Comparison of ENCODE assay signal across 23 cellular contexts in genomic region chr20:51514252-51514651, GRCh38. TPM values are rescaled to one million over a fixed set of nuclear protein-coding genes. Genes with fewer than 3 reads are reported as not detected.
A peak's percentile ranks its signal among the peaks of the same experiment; 100 is the strongest.
DNase-seq lines count a peak whose midpoint lies in the region; ATAC-seq and TF ChIP-seq lines count a peak whose summit lies in the region.
"Had no signal": no experiment of that assay in that cellular context is flagged by ENCODE, and none has a peak within 500 bp of the region (broad histone marks: within the 10 kb centered on the region; RNA-seq: fewer than 3 reads in every experiment).

No MANE protein-coding gene starts in this region.

- CTCF ChIA-PET in activated naive CD4-positive, alpha-beta T cell treated with anti-CD3 and anti-CD28 coated beads for 36 hours (lab: Charles Lee), result interaction anchor here (0.6 to 2.1 kb wide), 8 partner anchors 11 to 103 kb away, joined by 3 to 7 read pairs (median 4); partner anchors contain the start of gene NFATC2
- CTCF ChIA-PET in OCI-LY7 (lab: Charles Lee; ENCODE audit: unreplicated experiment), result interaction anchor here (0.6 kb wide), 1 partner anchor 13 kb away, joined by 3 read pairs; no protein-coding TSS in a partner anchor

- POLR2A ChIA-PET in OCI-LY7 (lab: Charles Lee), result interaction anchor here (1.0 kb wide), 1 partner anchor 12 kb away, joined by 4 read pairs; no protein-coding TSS in a partner anchor

- H3K9me2 ChIP-seq in OCI-LY7 (ENCODE audit: insufficient read depth, low read length), result no peaks in the 10 kb centered on the region

- BruUV-seq in OCI-LY7 (replicated peaks; lab: Mats Ljungman, UMichigan), result no TSS peak

- H3K79me2 ChIP-seq in OCI-LY7 (ENCODE audit: insufficient read depth, low read depth, low read length), result peaks cover 14% of the 10 kb centered on the region; the same call in 1 of the 2 replicates

- H3K27ac ChIP-seq in OCI-LY7 (ENCODE audit: low read depth, low read length, poor library complexity, severe bottlenecking), result no peak overlapping the region
- H3K27ac ChIP-seq: brain microvascular endothelial cell, ovary, transverse colon had no signal

- peaks cover 48% of the 10 kb centered on the region for H3K36me3 Mint-ChIP-seq in activated naive CD4-positive, alpha-beta T cell treated with anti-CD3 and anti-CD28 coated beads, Interleukin-2, amount 50 U/mL, for 24 hours
- H3K36me3 Mint-ChIP-seq in activated naive CD4-positive, alpha-beta T cell treated with anti-CD3 and anti-CD28 coated beads for 36 hours (ENCODE audit: low read depth), result peaks cover 71% of the 10 kb centered on the region
- H3K36me3 Mint-ChIP-seq in central memory CD8-positive, alpha-beta T cell (ENCODE audit: insufficient read depth), result peaks cover 68% of the 10 kb centered on the region

- peak; percentile 70 for ATAC-seq in central memory CD8-positive, alpha-beta T cell (replicated peaks; ENCODE audit: extremely low read depth, poor library complexity, severe bottlenecking)
- ATAC-seq in HG02759 (IDR thresholded peaks at IDR 0.05; ENCODE audit: unreplicated experiment), result no peak
- ATAC-seq in mucosa of descending colon, result no peak
- ATAC-seq: left ventricle myocardium superior had no signal

- H3K4me3 ChIP-seq in OCI-LY7 (ENCODE audit: low read depth, low read length, poor library complexity, severe bottlenecking) (no peak overlapping the region), mucosa of descending colon (no peak overlapping the region)
- H3K4me3 ChIP-seq: ovary, transverse colon had no signal

- H3K9me3 ChIP-seq in OCI-LY7 (ENCODE audit: low read length) (no peaks in the 10 kb centered on the region), mucosa of descending colon (no peaks in the 10 kb centered on the region)
- H3K9me3 ChIP-seq: ovary, transverse colon had no signal

- no peaks in the 10 kb centered on the region for H3K9me3 Mint-ChIP-seq in activated naive CD4-positive, alpha-beta T cell treated with anti-CD3 and anti-CD28 coated beads, Interleukin-2, amount 50 U/mL, for 24 hours
- H3K9me3 Mint-ChIP-seq in activated naive CD4-positive, alpha-beta T cell treated with anti-CD3 and anti-CD28 coated beads for 36 hours, result no peaks in the 10 kb centered on the region
- H3K9me3 Mint-ChIP-seq in central memory CD8-positive, alpha-beta T cell, result no peaks in the 10 kb centered on the region

- no peak overlapping the region for H2AFZ ChIP-seq in OCI-LY7 (ENCODE audit: low read length)

- no peaks in the 10 kb centered on the region for H4K20me1 ChIP-seq in OCI-LY7 (ENCODE audit: insufficient read depth, low read length)

- intact Hi-C loops in activated naive CD4-positive, alpha-beta T cell treated with anti-CD3 and anti-CD28 coated beads for 36 hours (cut with micrococcal nuclease), result loop anchor here (5.0 kb wide), 1 partner anchor 42 kb away; no protein-coding TSS in a partner anchor
- intact Hi-C loops in OCI-LY7 (cut with micrococcal nuclease; ENCODE audit: unreplicated experiment) (no loop called here), mucosa of descending colon (cut with DNase I, micrococcal nuclease) (no loop called here)

- TF ChIP-seq CTCF in OCI-LY7 (conservative IDR thresholded peaks at IDR 0.05; ENCODE audit: low read length) (no peak), mucosa of descending colon (IDR thresholded peaks at IDR 0.05) (no peak)

- peak overlapping the region; percentile 48 for H3K27ac Mint-ChIP-seq in activated naive CD4-positive, alpha-beta T cell treated with anti-CD3 and anti-CD28 coated beads, Interleukin-2, amount 50 U/mL, for 24 hours
- no peak overlapping the region for H3K27ac Mint-ChIP-seq in activated naive CD4-positive, alpha-beta T cell treated with anti-CD3 and anti-CD28 coated beads for 36 hours
- peak overlapping the region; percentile 89 for H3K27ac Mint-ChIP-seq in central memory CD8-positive, alpha-beta T cell (ENCODE audit: low read depth)

- H3K4me3 Mint-ChIP-seq in activated naive CD4-positive, alpha-beta T cell treated with anti-CD3 and anti-CD28 coated beads, Interleukin-2, amount 50 U/mL, for 24 hours, result peak overlapping the region; percentile 5
- no peak overlapping the region for H3K4me3 Mint-ChIP-seq in activated naive CD4-positive, alpha-beta T cell treated with anti-CD3 and anti-CD28 coated beads for 36 hours
- H3K4me3 Mint-ChIP-seq in central memory CD8-positive, alpha-beta T cell, result peak overlapping the region; percentile 21

- no peak for DNase-seq in activated naive CD4-positive, alpha-beta T cell treated with anti-CD3 and anti-CD28 coated beads for 36 hours
- peak; percentile 52 for DNase-seq in NCI-H526 treated with DMSO at 0.1 percent for 48 hours (lab: John Stamatoyannopoulos, UW)
- no peak for DNase-seq in central memory CD8-positive, alpha-beta T cell (ENCODE audit: low spot score in 2 of 2)
- no peak for DNase-seq in OCI-LY7 (ENCODE audit: low spot score)
- no peak for DNase-seq in mucosa of descending colon
- DNase-seq: activated CD4-positive, alpha-beta T cell treated with anti-CD3 and anti-CD28 coated beads for 4 hours; activated CD8-positive, alpha-beta memory T cell treated with anti-CD3 and anti-CD28 coated beads, Interleukin-2, amount 50 U/mL, for 48 hours; activated effector memory CD4-positive, alpha-beta T cell treated with Interleukin-2 at 50 U/mL for 16 hours; brain microvascular endothelial cell; C1 segment of cervical spinal cord; HCEC 1CT; islet precursor cell; KG1; left ventricle myocardium superior; MM.1S; NCI-H2029 treated with DMSO at 0.1 percent for 48 hours; NCI-H226; ovary; RPMI8226; stimulated activated CD4-positive, alpha-beta T cell treated with anti-CD3 and anti-CD28 coated beads, Interleukin-4, amount 100 ng/mL, for 1 hour; transverse colon had no signal

- peaks cover 85% of the 10 kb centered on the region for H3K4me1 Mint-ChIP-seq in activated naive CD4-positive, alpha-beta T cell treated with anti-CD3 and anti-CD28 coated beads, Interleukin-2, amount 50 U/mL, for 24 hours
- peaks cover 74% of the 10 kb centered on the region for H3K4me1 Mint-ChIP-seq in activated naive CD4-positive, alpha-beta T cell treated with anti-CD3 and anti-CD28 coated beads for 36 hours (ENCODE audit: low read depth)
- H3K4me1 Mint-ChIP-seq in central memory CD8-positive, alpha-beta T cell, result peaks cover 78% of the 10 kb centered on the region

- H3K4me2 ChIP-seq in OCI-LY7 (ENCODE audit: low read length), result no peak overlapping the region

- H3K27me3 Mint-ChIP-seq in activated naive CD4-positive, alpha-beta T cell treated with anti-CD3 and anti-CD28 coated beads, Interleukin-2, amount 50 U/mL, for 24 hours, result no peaks in the 10 kb centered on the region
- H3K27me3 Mint-ChIP-seq in activated naive CD4-positive, alpha-beta T cell treated with anti-CD3 and anti-CD28 coated beads for 36 hours (ENCODE audit: low read depth), result no peaks in the 10 kb centered on the region
- H3K27me3 Mint-ChIP-seq in central memory CD8-positive, alpha-beta T cell, result no peaks in the 10 kb centered on the region

- peaks cover 98% of the 10 kb centered on the region for H3K36me3 ChIP-seq in OCI-LY7 (ENCODE audit: insufficient read depth, low read length)
- no peaks in the 10 kb centered on the region for H3K36me3 ChIP-seq in mucosa of descending colon (ENCODE audit: low read depth)
- H3K36me3 ChIP-seq: brain microvascular endothelial cell, ovary had no signal

- H3K4me1 ChIP-seq in OCI-LY7 (ENCODE audit: insufficient read depth, low read length, poor library complexity, severe bottlenecking) (peaks cover 35% of the 10 kb centered on the region), mucosa of descending colon (ENCODE audit: low read depth) (no peaks in the 10 kb centered on the region)
- H3K4me1 ChIP-seq: transverse colon had no signal

RNA-seq across cellular contexts. Expression of gene NFATC2, which starts 28.3 kb away (rescaled TPM):
- 10 to 100 TPM; 15.7 to 17.4 TPM for total RNA-seq in activated naive CD4-positive, alpha-beta T cell treated with anti-CD3 and anti-CD28 coated beads for 36 hours
- 12.5 TPM in 2 replicates for total RNA-seq in OCI-LY7 (2014; rRNA removed; shearing (Covaris generic))
- total RNA-seq in OCI-LY7 (2022) (43.7 and 43.8 TPM in 2 replicates), mucosa of descending colon (1 to 10 TPM; 6.2 to 7.3 (median 7.2) TPM)
